In the genomic region with DNA sequence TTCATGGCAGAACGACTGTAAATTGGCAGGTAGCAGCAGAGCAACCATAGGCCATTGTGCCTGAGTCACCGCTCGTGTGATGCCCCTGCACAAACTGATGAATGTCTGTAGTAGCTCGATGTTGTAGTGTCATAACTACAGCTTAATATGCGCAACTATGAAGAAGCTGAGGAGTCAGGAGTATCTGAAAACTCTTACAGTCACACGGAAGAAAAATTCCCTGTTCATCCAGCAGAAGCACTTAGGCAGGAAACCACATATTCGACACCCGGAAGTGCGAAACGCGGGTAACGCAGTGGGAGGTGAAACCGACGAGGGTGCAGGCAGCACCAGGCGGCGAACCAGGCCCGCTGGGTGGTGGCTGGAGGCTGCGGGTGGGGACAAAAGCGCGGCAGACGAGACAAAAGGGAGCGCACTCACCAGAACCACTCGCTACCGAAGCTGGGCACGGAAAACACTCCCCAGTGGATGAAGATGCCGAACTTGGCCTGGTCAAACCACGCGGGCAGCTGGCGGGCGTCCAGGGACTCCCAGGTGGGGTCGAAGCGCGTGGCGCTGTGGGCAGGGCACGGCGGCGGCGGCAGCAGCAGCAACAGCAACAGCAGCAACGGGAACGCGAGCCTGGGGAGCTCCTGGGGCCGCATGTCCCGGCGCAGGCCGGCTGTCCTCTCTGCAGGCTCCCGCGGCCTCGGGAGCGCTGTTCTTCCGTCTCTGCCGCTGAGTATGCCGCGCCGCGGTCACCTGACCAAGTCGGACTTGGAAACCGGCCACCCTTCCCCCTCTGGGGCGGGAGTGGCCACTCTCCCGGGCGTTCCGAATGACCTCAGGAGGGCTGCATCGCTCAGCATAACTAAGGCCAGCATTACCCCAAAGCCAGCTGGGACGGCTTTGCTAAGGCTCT, we compare ENCODE assay signal across 8 cellular contexts. TPM values are rescaled to one million over a fixed set of nuclear protein-coding genes. Genes with fewer than 3 reads are reported as not detected.
DNase-seq lines count a peak whose midpoint lies in the region; ATAC-seq lines count a peak whose summit lies in the region.

Gene FUCA2, minus strand, starts transcription at position 730 of the 901 bp plus-strand sequence. Its CDS starts 86 bp downstream, at position 644.

- H3K4me1 ChIP-seq in endocrine pancreas (ENCODE audit: control insufficient read depth, insufficient read depth, low read length), result peaks cover 12% of the 10 kb centered on the region
- peaks cover 12% of the 10 kb centered on the region for H3K4me1 ChIP-seq in mesenchymal stem cell (ENCODE audit: control insufficient read depth, insufficient read depth, low read depth, low read length)

- DNase-seq in SKM-1 treated with dmso at 0.1 percent for 144 hours (lab: John Stamatoyannopoulos, UW; ENCODE audit: unreplicated experiment), result peak; percentile 11
- no peak for DNase-seq in SKM-1 (lab: John Stamatoyannopoulos, UW; ENCODE audit: unreplicated experiment)
- peak; percentile 23 for DNase-seq in NCI-H748 treated with DMSO at 0.1 percent for 48 hours (lab: John Stamatoyannopoulos, UW)
- DNase-seq in activated CD8-positive, alpha-beta memory T cell treated with anti-CD3 and anti-CD28 coated beads, Interleukin-2, amount 50 U/mL, for 1 hour (ENCODE audit: extremely low read depth), result peak; percentile 21
- DNase-seq in mesenchymal stem cell, result peak; percentile 92
- DNase-seq in stimulated activated CD8-positive, alpha-beta memory T cell treated with anti-CD3 and anti-CD28 coated beads, Interleukin-12 subunit alpha, Interleukin-12 subunit beta, amount 100 ng/mL, for 1 hour (ENCODE audit: low read depth), result peak; percentile 45

- H3K36me3 ChIP-seq in endocrine pancreas (ENCODE audit: control insufficient read depth, insufficient read depth, low read length), result no peaks in the 10 kb centered on the region
- H3K36me3 ChIP-seq in mesenchymal stem cell (ENCODE audit: control insufficient read depth in 1 of 2, insufficient read depth in 2 of 2, low read depth in 1 of 2, low read length in 2 of 2), result peaks cover 0 to 13% of the 10 kb centered on the region in 2 experiments

- no peaks in the 10 kb centered on the region for H3K9me3 ChIP-seq in endocrine pancreas (ENCODE audit: control insufficient read depth, low read length)
- H3K9me3 ChIP-seq in mesenchymal stem cell (ENCODE audit: control insufficient read depth, low read length), result no peaks in the 10 kb centered on the region

- peak within 1 kb of the TSS; percentile 72 for H3K4me2 ChIP-seq in mesenchymal stem cell (ENCODE audit: low read length, poor library complexity, severe bottlenecking)

- H3K4ac ChIP-seq in mesenchymal stem cell (ENCODE audit: low read depth in 1 of 2, low read length in 2 of 2), result peak within 1 kb of the TSS; percentile 84 to 88

- H3K27ac ChIP-seq in mesenchymal stem cell (ENCODE audit: low read length, poor library complexity, severe bottlenecking), result peak within 1 kb of the TSS; percentile 39

- peak within 1 kb of the TSS; percentile 91 for H2BK15ac ChIP-seq in mesenchymal stem cell (ENCODE audit: low read depth, poor library complexity, severe bottlenecking)

- H3K23ac ChIP-seq in mesenchymal stem cell (ENCODE audit: low read length in 2 of 2), result peak within 1 kb of the TSS in 1 of 2 experiments; percentile 23

- peak within 1 kb of the TSS; percentile 93 to 99 for H3K18ac ChIP-seq in mesenchymal stem cell (ENCODE audit: low read depth in 1 of 2, low read length in 2 of 2)

- 3% methylated on average over 60 of the region's 63 CpGs for WGBS in mesenchymal stem cell

- H3K4me3 ChIP-seq in endocrine pancreas (ENCODE audit: control insufficient read depth, insufficient read depth, low read length), result peak within 1 kb of the TSS; percentile 91
- peak within 1 kb of the TSS; percentile 76 to 84 for H3K4me3 ChIP-seq in mesenchymal stem cell (ENCODE audit: insufficient read depth in 1 of 2, low read depth in 1 of 2, low read length in 2 of 2)

- peak within 1 kb of the TSS; percentile 94 for H4K91ac ChIP-seq in mesenchymal stem cell (ENCODE audit: low read length)

- H3K9ac ChIP-seq in endocrine pancreas (ENCODE audit: control insufficient read depth, insufficient read depth, low read length) (peak within 1 kb of the TSS; percentile 62), mesenchymal stem cell (ENCODE audit: low read length) (peak within 1 kb of the TSS; percentile 95)

- no peak within 1 kb of the TSS for H2AK5ac ChIP-seq in mesenchymal stem cell (ENCODE audit: low read length, severe bottlenecking)

- H2BK120ac ChIP-seq in mesenchymal stem cell (ENCODE audit: low read depth, low read length), result peak within 1 kb of the TSS; percentile 73

- H2AFZ ChIP-seq in mesenchymal stem cell (ENCODE audit: low read depth, low read length), result peak within 1 kb of the TSS; percentile 99

- H3K14ac ChIP-seq in mesenchymal stem cell (ENCODE audit: low read length in 2 of 2), result peak within 1 kb of the TSS in 1 of 2 experiments; percentile 100

- peak within 1 kb of the TSS; percentile 97 for H4K8ac ChIP-seq in mesenchymal stem cell (ENCODE audit: low read length)

- ATAC-seq in HG02981 (IDR thresholded peaks at IDR 0.05; ENCODE audit: unreplicated experiment), result peak; percentile 58

- H2BK5ac ChIP-seq in mesenchymal stem cell (ENCODE audit: low read depth, low read length, poor library complexity, severe bottlenecking), result no peak within 1 kb of the TSS

- H2BK12ac ChIP-seq in mesenchymal stem cell (ENCODE audit: low read length in 2 of 2), result peak within 1 kb of the TSS in 1 of 2 experiments; percentile 75

- H3K79me1 ChIP-seq in mesenchymal stem cell (replicated peaks; ENCODE audit: low read length, poor library complexity, severe bottlenecking), result peaks cover 9% of the 10 kb centered on the region

- no peaks in the 10 kb centered on the region for H3K27me3 ChIP-seq in endocrine pancreas (ENCODE audit: control insufficient read depth, insufficient read depth, low read length)
- no peaks in the 10 kb centered on the region for H3K27me3 ChIP-seq in mesenchymal stem cell (ENCODE audit: control insufficient read depth in 1 of 2, insufficient read depth in 1 of 2, low read length in 2 of 2)

RNA-seq across cellular contexts. Expression of gene FUCA2, which starts in this region (rescaled TPM):
- polyA plus RNA-seq in mesenchymal stem cell (2013, experiment 1 of 2), result 108 TPM
- 117 TPM for polyA plus RNA-seq in mesenchymal stem cell (2013, experiment 2 of 2)
